ENCODE assay signal across 8 cellular contexts in the genomic region with DNA sequence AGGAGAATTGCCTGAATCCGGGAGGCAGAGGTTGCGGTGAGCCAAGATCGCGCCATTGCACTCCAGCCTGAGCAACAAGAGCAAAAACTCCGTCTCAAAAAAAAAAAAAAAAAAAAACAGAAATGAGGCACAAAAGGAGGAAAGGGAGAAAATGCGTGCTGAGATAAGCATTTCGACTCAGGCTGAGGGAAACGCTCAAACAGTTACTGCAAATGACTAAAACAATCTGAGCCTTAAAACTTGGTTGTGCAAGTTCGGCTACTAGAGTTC. TPM values are rescaled to one million over a fixed set of nuclear protein-coding genes. Genes with fewer than 3 reads are reported as not detected.
DNase-seq lines count a peak whose midpoint lies in the region; ATAC-seq, FAIRE-seq and TF ChIP-seq lines count a peak whose summit lies in the region.
"Not testable (repeated sequence)": the region's sequence is repeated elsewhere in the genome, so short reads cannot be mapped to it uniquely, and the experiment has no call there.

No MANE protein-coding gene starts in this region.

- H3K4ac ChIP-seq in H1 (replicated peaks; ENCODE audit: insufficient read length, low read depth, low read length); neuronal stem cell (ENCODE audit: low read length): not testable (repeated sequence)

- H3K56ac ChIP-seq in H1 (replicated peaks; ENCODE audit: insufficient read length, low read depth, low read length), result peak overlapping the region; percentile 5

- peaks cover 39% of the 10 kb centered on the region for H3K4me1 Mint-ChIP-seq in activated naive CD4-positive, alpha-beta T cell treated with anti-CD3 and anti-CD28 coated beads for 36 hours (ENCODE audit: low read depth)

- not testable (repeated sequence) for TF ChIP-seq EP300 in H1 (IDR thresholded peaks at IDR 0.05; ENCODE audit: borderline replicate concordance in 1 of 2, low read depth in 2 of 2, low read length in 2 of 2)

- TF ChIP-seq CTCF in Peyer's patch (IDR thresholded peaks at IDR 0.05); H1 (IDR thresholded peaks at IDR 0.05; ENCODE audit: control extremely low read depth in 1 of 3, insufficient read depth in 1 of 3, low read depth in 1 of 3, low read length in 3 of 3): not testable (repeated sequence)

- H4K91ac ChIP-seq in H1 (replicated peaks; ENCODE audit: insufficient read length, low read length); neuronal stem cell (ENCODE audit: low read depth, low read length, poor library complexity): not testable (repeated sequence)

- not testable (repeated sequence) for H3K14ac ChIP-seq in H1 (ENCODE audit: insufficient read length); neuronal stem cell (ENCODE audit: low read length)

- WGBS in H1 (ENCODE audit: extremely low coverage in 1 of 2, insufficient coverage in 1 of 2, insufficient read length in 1 of 2, insufficient replicate concordance in 2 of 2, low coverage in 1 of 2, low lambda C conversion rate in 2 of 2, missing lambda C conversion rate in 1 of 2), 2 experiments, result 1% methylated on average over 6 of the region's 9 CpGs; no CpG with 5 or more reads in 1 of the 2 experiments
- WGBS in neuronal stem cell (ENCODE audit: extremely low coverage in 2 of 2, insufficient read length in 2 of 2, insufficient replicate concordance in 1 of 2), 2 donors, result no CpG with 5 or more reads among the region's 9 CpGs
- WGBS in thymus, result 1% methylated on average over 9 of the region's 9 CpGs

- not testable (repeated sequence) for H3K18ac ChIP-seq in H1 (ENCODE audit: extremely low read depth, low read length); neuronal stem cell (ENCODE audit: low read length)

- H2BK120ac ChIP-seq in H1 (replicated peaks; ENCODE audit: low read depth, low read length); neuronal stem cell (ENCODE audit: low read depth, low read length): not testable (repeated sequence)

- not testable (repeated sequence) for H4K20me1 ChIP-seq in H1 (replicated peaks in 1 of 2; ENCODE audit: control insufficient read depth in 1 of 2, insufficient read depth in 2 of 2, low read length in 2 of 2)

- intact Hi-C loops in activated naive CD4-positive, alpha-beta T cell treated with anti-CD3 and anti-CD28 coated beads for 36 hours (cut with micrococcal nuclease), result loop anchor here (1.0 to 5.0 kb wide), 7 partner anchors 63 to 1135 kb away; a partner anchor contains a TSS

- H3K79me2 ChIP-seq in H1 (ENCODE audit: control insufficient read depth in 1 of 2, insufficient read depth in 2 of 2, low read length in 2 of 2), result peaks cover 0 to 42% of the 10 kb centered on the region in 2 experiments; a peak in 2 of 4 replicates

- H3K4me2 ChIP-seq in H1 (ENCODE audit: insufficient read depth in 1 of 2, low read depth in 2 of 2, low read length in 2 of 2) (peak overlapping the region; percentile 71 to 82), neuronal stem cell (ENCODE audit: insufficient read depth, low read length, poor library complexity, severe bottlenecking) (peak overlapping the region; percentile 56)

- not testable (repeated sequence) for H3K23me2 ChIP-seq in H1 (ENCODE audit: low read depth, low read length)

- H3K4me3 ChIP-seq in Peyer's patch (peak overlapping the region; percentile 77 to 89 (median 83)), H1 (ENCODE audit: extremely low read depth in 1 of 4, insufficient read depth in 2 of 4, low read depth in 3 of 4, low read length in 4 of 4) (peak overlapping the region; percentile 61 to 90 (median 78)), iPS-20b (ENCODE audit: low read length) (peak overlapping the region; percentile 98), neuronal stem cell (ENCODE audit: low read length in 2 of 2) (peak overlapping the region; percentile 64 to 94), thymus (ENCODE audit: low read length) (peak overlapping the region; percentile 78)

- H4K8ac ChIP-seq in H1 (ENCODE audit: extremely low read depth, insufficient read depth, low read length); neuronal stem cell (ENCODE audit: low read depth, low read length): not testable (repeated sequence)

- FAIRE-seq in H1 (lab: Jason Lieb, UNC), result not testable (repeated sequence)

- 0 out of 2 replicates have a peak overlapping the region, but pooled peaks have one; percentile 91 for H2BK5ac ChIP-seq in H1 (ENCODE audit: low read depth, low read length)
- not testable (repeated sequence) for H2BK5ac ChIP-seq in neuronal stem cell (ENCODE audit: low read length)

- peak overlapping the region; percentile 90 for H3K27ac Mint-ChIP-seq in activated naive CD4-positive, alpha-beta T cell treated with anti-CD3 and anti-CD28 coated beads for 36 hours

- peak overlapping the region; percentile 89 for H3K4me3 Mint-ChIP-seq in activated naive CD4-positive, alpha-beta T cell treated with anti-CD3 and anti-CD28 coated beads for 36 hours

- not testable (repeated sequence) for H3K23ac ChIP-seq in H1 (ENCODE audit: insufficient read length); neuronal stem cell (ENCODE audit: low read depth, low read length, poor library complexity)

- POLR2A ChIA-PET in H1 (lab: Charles Lee; ENCODE audit: partially characterized antibody), result interaction anchor here (1.2 to 2.2 kb wide), 8 partner anchors 13 to 167 kb away, joined by 3 to 12 read pairs (median 4); a partner anchor contains a TSS

- not testable (repeated sequence) for H3K27me3 Mint-ChIP-seq in activated naive CD4-positive, alpha-beta T cell treated with anti-CD3 and anti-CD28 coated beads for 36 hours (ENCODE audit: low read depth)

- H3K27ac ChIP-seq in Peyer's patch, result peak overlapping the region; percentile 95 to 98 (median 96)
- H3K27ac ChIP-seq in H1 (ENCODE audit: low read depth, low read length), result 0 out of 2 replicates have a peak overlapping the region, but pooled peaks have one; percentile 88
- H3K27ac ChIP-seq in iPS-20b (ENCODE audit: low read length), result peak overlapping the region; percentile 97
- peak overlapping the region; percentile 99 for H3K27ac ChIP-seq in neuronal stem cell (replicated peaks; ENCODE audit: low read length)
- peak overlapping the region; percentile 98 for H3K27ac ChIP-seq in thymus (ENCODE audit: low read depth)

- not testable (repeated sequence) for H3K27me3 ChIP-seq in Peyer's patch; H1 (replicated peaks in 1 of 4; ENCODE audit: control insufficient read depth in 3 of 4, extremely low read depth in 1 of 4, insufficient read depth in 3 of 4, low read length in 3 of 4); iPS-20b (ENCODE audit: insufficient read depth, low read length); neuronal stem cell (ENCODE audit: control insufficient read depth in 3 of 3, insufficient read depth in 3 of 3, low read depth in 1 of 3, low read length in 3 of 3); thymus (ENCODE audit: control insufficient read depth, insufficient read depth)

- H3K4me1 ChIP-seq in Peyer's patch, result peaks cover 0 to 32% (median 3%) of the 10 kb centered on the region in 4 donors
- H3K4me1 ChIP-seq in H1 (replicated peaks in 1 of 4; ENCODE audit: control insufficient read depth in 3 of 4, insufficient read depth in 4 of 4, low read length in 3 of 4); neuronal stem cell (ENCODE audit: control insufficient read depth in 2 of 2, insufficient read depth in 1 of 2, low read depth in 1 of 2, low read length in 2 of 2); thymus (ENCODE audit: control insufficient read depth, insufficient read depth, low read length): not testable (repeated sequence)
- peaks cover 15% of the 10 kb centered on the region; the same call in 1 of the 2 replicates for H3K4me1 ChIP-seq in iPS-20b (ENCODE audit: insufficient read depth, low read length)

- DNase-seq in DMS79 treated with DMSO at 0.1 percent for 48 hours (lab: John Stamatoyannopoulos, UW), result peak; percentile 28
- DNase-seq in Peyer's patch; activated naive CD4-positive, alpha-beta T cell treated with anti-CD3 and anti-CD28 coated beads for 36 hours; H1 (ENCODE audit: low read depth in 1 of 2, low spot score in 2 of 2); neuronal stem cell (ENCODE audit: low spot score): not testable (repeated sequence)

- not testable (repeated sequence) for H3K36me3 ChIP-seq in Peyer's patch; H1 (ENCODE audit: control insufficient read depth in 2 of 4, insufficient read depth in 4 of 4, low read length in 3 of 4); iPS-20b (ENCODE audit: insufficient read depth, low read depth, low read length); neuronal stem cell (replicated peaks in 1 of 2; ENCODE audit: control insufficient read depth in 2 of 2, insufficient read depth in 2 of 2, low read length in 2 of 2); thymus (ENCODE audit: control insufficient read depth, insufficient read depth)

- not testable (repeated sequence) for TF ChIP-seq POLR2A in Peyer's patch (IDR thresholded peaks at IDR 0.05); H1 (IDR thresholded peaks at IDR 0.05; ENCODE audit: control extremely low read depth in 1 of 2, low read depth in 2 of 2, low read length in 2 of 2)

- H3K9me3 Mint-ChIP-seq in activated naive CD4-positive, alpha-beta T cell treated with anti-CD3 and anti-CD28 coated beads for 36 hours, result not testable (repeated sequence)

- ATAC-seq in HG03025 (IDR thresholded peaks at IDR 0.05; ENCODE audit: low FRiP score, unreplicated experiment), result peak; percentile 4

- CTCF ChIA-PET in activated naive CD4-positive, alpha-beta T cell treated with anti-CD3 and anti-CD28 coated beads for 36 hours (lab: Charles Lee); H1 (lab: Charles Lee; ENCODE audit: partially characterized antibody): not testable (repeated sequence)

- TF ChIP-seq RAD21 in H1 (IDR thresholded peaks at IDR 0.05 in 1 of 2, conservative IDR thresholded peaks at IDR 0.05 in 1 of 2; ENCODE audit: low read depth in 2 of 2, low read length in 2 of 2), result not testable (repeated sequence)

- not testable (repeated sequence) for H2BK15ac ChIP-seq in H1 (ENCODE audit: low read length); neuronal stem cell (ENCODE audit: low read length)

- not testable (repeated sequence) for H2AK5ac ChIP-seq in H1 (ENCODE audit: low read depth, low read length); neuronal stem cell (ENCODE audit: low read depth, low read length)

- H3K9me3 ChIP-seq in Peyer's patch; H1 (ENCODE audit: insufficient read depth in 2 of 2, low read depth in 1 of 2, low read length in 1 of 2); iPS-20b (ENCODE audit: insufficient read depth, low read depth, low read length); neuronal stem cell (replicated peaks in 1 of 2; ENCODE audit: control insufficient read depth in 2 of 2, insufficient read depth in 1 of 2, low read depth in 1 of 2, low read length in 2 of 2); thymus (ENCODE audit: control insufficient read depth): not testable (repeated sequence)

- H4K5ac ChIP-seq in H1 (ENCODE audit: insufficient read length, low read depth, low read length), result peak overlapping the region; percentile 7

- not testable (repeated sequence) for H2BK12ac ChIP-seq in H1 (ENCODE audit: low read depth, low read length); neuronal stem cell (ENCODE audit: low read length)

- not testable (repeated sequence) for H3K79me1 ChIP-seq in H1 (ENCODE audit: low read depth, low read length); neuronal stem cell (ENCODE audit: low read depth, low read length)

- H2BK20ac ChIP-seq in H1 (ENCODE audit: low read length), result not testable (repeated sequence)

- H3K9ac ChIP-seq in H1 (replicated peaks in 1 of 4; ENCODE audit: extremely low read depth in 1 of 4, low read depth in 3 of 4, low read length in 3 of 4), result peak overlapping the region; percentile 81 to 94 (median 88)
- H3K9ac ChIP-seq in iPS-20b (ENCODE audit: low read depth, low read length), result peak overlapping the region; percentile 94
- not testable (repeated sequence) for H3K9ac ChIP-seq in neuronal stem cell (ENCODE audit: low read depth, low read length, poor library complexity)

- H2AFZ ChIP-seq in H1 (ENCODE audit: low read length) (0 out of 2 replicates have a peak overlapping the region, but pooled peaks have one; percentile 4), neuronal stem cell (ENCODE audit: low read length) (peak overlapping the region; percentile 98)

- H3K36me3 Mint-ChIP-seq in activated naive CD4-positive, alpha-beta T cell treated with anti-CD3 and anti-CD28 coated beads for 36 hours (ENCODE audit: low read depth), result not testable (repeated sequence)

RNA-seq across cellular contexts. Expression of a gene that starts 0.8 kb away (rescaled TPM):
- total RNA-seq in Peyer's patch, result 10 to 100 TPM; 15.2 to 36.3 (median 24.5) TPM
- 10 to 100 TPM; 12.3 to 12.4 TPM for total RNA-seq in activated naive CD4-positive, alpha-beta T cell treated with anti-CD3 and anti-CD28 coated beads for 36 hours
- total RNA-seq in H1 (2021; fragmentation: NEBNext Ultra II Directional; extraction: Animal tissue kit (Norgen Biotek cat#: 25700)), result 10.0 and 14.8 TPM in 2 replicates
- polyA plus RNA-seq in H1 (2011; rRNA removed) (7.3 and 7.8 TPM in 2 replicates), thymus (23.3 TPM)
- 5.5 TPM for polyA plus RNA-seq in H1 (2011; cell fraction: cytosol; rRNA removed)
- 3.9 TPM for polyA plus RNA-seq in H1 (2011; cell fraction: nucleus; rRNA removed)
- 5.7 to 13.0 TPM (median 6.9 TPM) in 4 replicates for polyA plus RNA-seq in H1 (2012, experiment 1 of 2)
- polyA plus RNA-seq in H1 (2012, experiment 2 of 2), result 0.94 TPM
- polyA plus RNA-seq in H1 (2013, experiment 1 of 2), result 7.5 TPM
- polyA plus RNA-seq in H1 (2013, experiment 2 of 2), result 7.8 TPM
- polyA minus RNA-seq in H1 (2011; rRNA and poly(A)+ RNA removed), result 11.8 and 21.9 TPM in 2 replicates
- polyA minus RNA-seq in H1 (2011; cell fraction: cytosol; rRNA and poly(A)+ RNA removed), result 6.0 TPM
- polyA minus RNA-seq in H1 (2011; cell fraction: nucleus; rRNA and poly(A)+ RNA removed), result 9.7 TPM
- 13.1 TPM for polyA plus RNA-seq in neuronal stem cell (2013, experiment 1 of 2)
- 13.1 TPM for polyA plus RNA-seq in neuronal stem cell (2013, experiment 2 of 2)
